In genomic region chr17:18859256-18859655, GRCh38 we compare ENCODE assay signal across 7 cellular contexts. TPM values are rescaled to one million over a fixed set of nuclear protein-coding genes. Genes with fewer than 3 reads are reported as not detected.
DNase-seq lines count a peak whose midpoint lies in the region; ATAC-seq and TF ChIP-seq lines count a peak whose summit lies in the region.

No MANE protein-coding gene starts in this region.

- no peaks in the 10 kb centered on the region for H3K9me2 ChIP-seq in GM23338 (ENCODE audit: insufficient read depth)

- no peaks in the 10 kb centered on the region for H3K27me3 ChIP-seq in GM23338 (ENCODE audit: insufficient read depth)

- no peaks in the 10 kb centered on the region for H3F3A ChIP-seq in GM23338 (replicated peaks; ENCODE audit: low read depth)

- H3K27me3 Mint-ChIP-seq in GM23338 (ENCODE audit: insufficient read depth, low read depth, poor library complexity) = peaks cover 5% of the 10 kb centered on the region
- no peaks in the 10 kb centered on the region for H3K27me3 Mint-ChIP-seq in osteocyte (ENCODE audit: unreplicated experiment)

- H3K4me3 ChIP-seq in GM23338 = peak overlapping the region; percentile 97
- peak overlapping the region; percentile 47 for H3K4me3 ChIP-seq in epithelial cell of esophagus (ENCODE audit: low read length)

- H3K4me3 Mint-ChIP-seq in GM23338 = peak overlapping the region; percentile 87
- peak overlapping the region; percentile 85 for H3K4me3 Mint-ChIP-seq in osteocyte (ENCODE audit: unreplicated experiment)

- no peak for TF ChIP-seq CTCF in GM23338 (conservative IDR thresholded peaks at IDR 0.05; ENCODE audit: low read depth in 2 of 2)
- no peak for TF ChIP-seq CTCF in epithelial cell of esophagus (IDR thresholded peaks at IDR 0.05; ENCODE audit: insufficient read depth, low read depth, low read length, missing control alignments)
- no peak for TF ChIP-seq CTCF in osteocyte (IDR thresholded peaks at IDR 0.05)

- H4K20me1 ChIP-seq in GM23338 (replicated peaks; ENCODE audit: insufficient read depth) = peaks cover 17% of the 10 kb centered on the region

- 0 out of 2 replicates have a peak overlapping the region, but pooled peaks have one; percentile 12 for H3K27ac Mint-ChIP-seq in GM23338
- H3K27ac Mint-ChIP-seq in osteocyte (ENCODE audit: unreplicated experiment) = peak overlapping the region; percentile 88

- H3K36me3 ChIP-seq in GM23338 (ENCODE audit: insufficient read depth) = no peaks in the 10 kb centered on the region

- no peak overlapping the region for H2AFZ ChIP-seq in GM23338

- H3K27ac ChIP-seq in GM23338 (ENCODE audit: low read depth) = no peak overlapping the region

- no peaks in the 10 kb centered on the region for H3K36me3 Mint-ChIP-seq in GM23338 (ENCODE audit: low read depth)
- no peaks in the 10 kb centered on the region for H3K36me3 Mint-ChIP-seq in osteocyte (ENCODE audit: unreplicated experiment)

- H3K79me2 ChIP-seq in GM23338 (replicated peaks; ENCODE audit: insufficient read depth) = peaks cover 70% of the 10 kb centered on the region

- H3K4me2 ChIP-seq in GM23338 = peak overlapping the region; percentile 79

- ATAC-seq in GM23338 (no peak), GM21423 (IDR thresholded peaks at IDR 0.05; ENCODE audit: unreplicated experiment) (no peak), HG02973 (IDR thresholded peaks at IDR 0.05; ENCODE audit: unreplicated experiment) (no peak)

- H3K4me1 Mint-ChIP-seq in GM23338 (peaks cover 15% of the 10 kb centered on the region), osteocyte (ENCODE audit: unreplicated experiment) (peaks cover 38% of the 10 kb centered on the region)

- DNase-seq in GM23338 (ENCODE audit: low spot score) (no peak), RKO (ENCODE audit: low spot score) (peak; percentile 80), epithelial cell of esophagus (ENCODE audit: low read depth) (peak; percentile 45), osteocyte (ENCODE audit: extremely low spot score, unreplicated experiment) (no peak), activated gamma-delta T cell treated with Interleukin-2 at 50 U/mL for 16 hours (no peak)

- H3K4me1 ChIP-seq in GM23338 (ENCODE audit: insufficient read depth) = peaks cover 13% of the 10 kb centered on the region

- H3K9me3 Mint-ChIP-seq in GM23338 = no peaks in the 10 kb centered on the region
- no peaks in the 10 kb centered on the region for H3K9me3 Mint-ChIP-seq in osteocyte (ENCODE audit: unreplicated experiment)

TF ChIP-seq in GM23338, 12 proteins besides CTCF, POLR2A, EP300 and RAD21:
- TF ChIP-seq, protein P1, sequence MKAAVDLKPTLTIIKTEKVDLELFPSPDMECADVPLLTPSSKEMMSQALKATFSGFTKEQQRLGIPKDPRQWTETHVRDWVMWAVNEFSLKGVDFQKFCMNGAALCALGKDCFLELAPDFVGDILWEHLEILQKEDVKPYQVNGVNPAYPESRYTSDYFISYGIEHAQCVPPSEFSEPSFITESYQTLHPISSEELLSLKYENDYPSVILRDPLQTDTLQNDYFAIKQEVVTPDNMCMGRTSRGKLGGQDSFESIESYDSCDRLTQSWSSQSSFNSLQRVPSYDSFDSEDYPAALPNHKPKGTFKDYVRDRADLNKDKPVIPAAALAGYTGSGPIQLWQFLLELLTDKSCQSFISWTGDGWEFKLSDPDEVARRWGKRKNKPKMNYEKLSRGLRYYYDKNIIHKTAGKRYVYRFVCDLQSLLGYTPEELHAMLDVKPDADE (IDR thresholded peaks at IDR 0.05) = no peak
- TF ChIP-seq ZNF331 (CRISPR knock-in tag; IDR thresholded peaks at IDR 0.05; ENCODE audit: low read depth) (no peak), NANOG (IDR thresholded peaks at IDR 0.05; ENCODE audit: borderline replicate concordance) (no peak), JUNB (IDR thresholded peaks at IDR 0.05; ENCODE audit: unreplicated experiment) (no peak)
TF ChIP-seq in GM23338: peak in this region for 0.

RNA-seq across cellular contexts. Expression of gene PRPSAP2, which starts 1.3 kb away (rescaled TPM):
- total RNA-seq in GM23338 (2014; rRNA removed; shearing (Covaris generic)) = 54.4 and 55.4 TPM in 2 replicates
- 32.3 and 34.6 TPM in 2 replicates for polyA plus RNA-seq in GM23338 (2016; fragmentation: Nextera tagmentation; extraction: Ambion mirVana)
- total RNA-seq in osteocyte = 25.7 and 27.1 TPM in 2 replicates

Comparison
In these comparisons a context has a peak if more than half of its experiments do, and no peak if none do; other contexts are left out.
1. DNase-seq: peak in RKO (single experiment) and epithelial cell of esophagus (single experiment); none in GM23338 (single experiment), osteocyte (single experiment) and activated gamma-delta T cell treated with Interleukin-2 at 50 U/mL for 16 hours (single experiment).